Comparison of ENCODE assay signal across 31 cellular contexts in genomic region chr10:52040486-52040885, GRCh38.
"Had no signal": no experiment of that assay in that cellular context is flagged by ENCODE, and none has a peak within 500 bp of the region (broad histone marks: within the 10 kb centered on the region; RNA-seq: fewer than 3 reads in every experiment).

No MANE protein-coding gene starts in this region.

- ATAC-seq: gastroesophageal sphincter; left colon; natural killer cell; stimulated activated naive B cell treated with anti-CD40 and anti-IgM and Interleukin-4, amounts not matched to agents 10 μg/mL and 1 μg/mL and 100 μg/mL, for 72 hours had no signal

- H3K9me3 Mint-ChIP-seq: activated CD4-positive, alpha-beta memory T cell treated with anti-CD3 and anti-CD28 coated beads for 36 hours; activated CD4-positive, alpha-beta T cell treated with anti-CD3 and anti-CD28 coated beads, Interleukin-2, amount 10 ng/mL, durations not matched to agents 24 days and 14 days; activated naive CD4-positive, alpha-beta T cell treated with anti-CD3 and anti-CD28 coated beads, Interleukin-2, amount 10 ng/mL, durations not matched to agents 7 days and 5 days; activated naive CD8-positive, alpha-beta T cell treated with anti-CD3 and anti-CD28 coated beads, Interleukin-2, amount 10 ng/mL, durations not matched to agents 7 days and 5 days; activated T-helper 1 cell treated with anti-CD3 and anti-CD28 coated beads, Interleukin-12 subunit alpha, Interleukin-12 subunit beta, Interleukin-2, Interleukin-4 antibody, amounts not matched to agents 30 ng/mL and 10 ng/mL and 1 ng/mL, durations not matched to agents 14 hours and 24 hours and 36 hours; T-helper 1 cell treated with Interleukin-12 subunit alpha and Interleukin-12 subunit beta and Interleukin-4 antibody, amounts not matched to agents 30 μg/mL and 1 μg/mL, for 36 hours had no signal

- H3K4me1 Mint-ChIP-seq: activated CD4-positive, alpha-beta T cell treated with anti-CD3 and anti-CD28 coated beads, Interleukin-2, amount 10 ng/mL, durations not matched to agents 24 days and 14 days; activated naive CD4-positive, alpha-beta T cell treated with anti-CD3 and anti-CD28 coated beads, Interleukin-2, amount 10 ng/mL, durations not matched to agents 7 days and 5 days; activated naive CD8-positive, alpha-beta T cell treated with anti-CD3 and anti-CD28 coated beads, Interleukin-2, amount 10 ng/mL, durations not matched to agents 7 days and 5 days; brain; memory B cell; natural killer cell; stimulated activated naive B cell treated with anti-CD40 and anti-IgM and Interleukin-4, amounts not matched to agents 10 μg/mL and 1 μg/mL and 100 μg/mL, for 72 hours had no signal

- H3K36me3 Mint-ChIP-seq: activated CD4-positive, alpha-beta memory T cell treated with anti-CD3 and anti-CD28 coated beads for 36 hours; activated naive CD4-positive, alpha-beta T cell treated with anti-CD3 and anti-CD28 coated beads, Interleukin-2, amount 10 ng/mL, durations not matched to agents 7 days and 5 days; activated naive CD8-positive, alpha-beta T cell treated with anti-CD3 and anti-CD28 coated beads, Interleukin-2, amount 10 ng/mL, durations not matched to agents 7 days and 5 days; brain; natural killer cell; stimulated activated naive B cell treated with anti-CD40 and anti-IgM and Interleukin-4, amounts not matched to agents 10 μg/mL and 1 μg/mL and 100 μg/mL, for 72 hours had no signal

- H3K27ac ChIP-seq: cardiac muscle cell, colonic mucosa, gastroesophageal sphincter, right atrium auricular region, stomach, thyroid gland, upper lobe of left lung, vagina, WERI-Rb-1 had no signal

- H3K4me3 ChIP-seq: ascending aorta, cardiac muscle cell, colonic mucosa, gastroesophageal sphincter, right atrium auricular region, smooth muscle cell, stomach, thyroid gland, upper lobe of left lung, vagina had no signal

- H3K4me2 ChIP-seq: smooth muscle cell had no signal

- H3K36me3 ChIP-seq: ascending aorta, cardiac muscle cell, colonic mucosa, gastroesophageal sphincter, right atrium auricular region, stomach, thyroid gland, upper lobe of left lung, vagina, WERI-Rb-1 had no signal

- H3K9me3 ChIP-seq: ascending aorta, colonic mucosa, gastroesophageal sphincter, right atrium auricular region, stomach, thyroid gland, upper lobe of left lung, vagina had no signal

- H3K4me3 Mint-ChIP-seq: activated CD4-positive, alpha-beta memory T cell treated with anti-CD3 and anti-CD28 coated beads for 36 hours; activated CD4-positive, alpha-beta T cell treated with anti-CD3 and anti-CD28 coated beads, Interleukin-2, amount 10 ng/mL, durations not matched to agents 24 days and 14 days; activated naive CD4-positive, alpha-beta T cell treated with anti-CD3 and anti-CD28 coated beads, Interleukin-2, amount 10 ng/mL, durations not matched to agents 7 days and 5 days; activated naive CD8-positive, alpha-beta T cell treated with anti-CD3 and anti-CD28 coated beads, Interleukin-2, amount 10 ng/mL, durations not matched to agents 7 days and 5 days; activated T-helper 1 cell treated with anti-CD3 and anti-CD28 coated beads, Interleukin-12 subunit alpha, Interleukin-12 subunit beta, Interleukin-2, Interleukin-4 antibody, amounts not matched to agents 30 ng/mL and 10 ng/mL and 1 ng/mL, durations not matched to agents 14 hours and 24 hours and 36 hours; brain; memory B cell; natural killer cell; stimulated activated naive B cell treated with anti-CD40 and anti-IgM and Interleukin-4, amounts not matched to agents 10 μg/mL and 1 μg/mL and 100 μg/mL, for 72 hours; T-helper 1 cell treated with Interleukin-12 subunit alpha and Interleukin-12 subunit beta and Interleukin-4 antibody, amounts not matched to agents 30 μg/mL and 1 μg/mL, for 36 hours had no signal

- DNase-seq: activated CD4-positive, alpha-beta memory T cell treated with anti-CD3 and anti-CD28 coated beads for 36 hours; activated CD4-positive, alpha-beta T cell treated with anti-CD3 and anti-CD28 coated beads, Interleukin-2, amount 10 ng/mL, durations not matched to agents 24 days and 14 days; activated CD4-positive, CD25-positive, alpha-beta regulatory T cell treated with anti-CD3 and anti-CD28 coated beads, Interleukin-2, amount 50 U/mL, for 72 hours; activated CD8-positive, alpha-beta memory T cell treated with anti-CD3 and anti-CD28 coated beads, Interleukin-2, amount 50 U/mL, for 4 hours; activated gamma-delta T cell; activated naive CD4-positive, alpha-beta T cell treated with anti-CD3 and anti-CD28 coated beads, Interleukin-2, amount 10 ng/mL, durations not matched to agents 7 days and 5 days; activated naive CD8-positive, alpha-beta T cell treated with anti-CD3 and anti-CD28 coated beads, Interleukin-2, amount 10 ng/mL, durations not matched to agents 7 days and 5 days; activated T-cell treated with anti-CD3 and anti-CD28 coated beads, Interleukin-2, amount 50 U/mL, for 1 hour; cerebellar nuclear complex; colonic mucosa; effector CD8-positive, alpha-beta T cell; head of caudate nucleus; left colon; natural killer cell; stimulated activated CD4-positive, alpha-beta T cell treated with anti-CD3 and anti-CD28 coated beads, Interleukin-1b, Interleukin-23, amount 100 ng/mL, for 48 hours; stimulated activated naive B cell treated with anti-CD40 and anti-IgM and Interleukin-4, amounts not matched to agents 10 μg/mL and 1 μg/mL and 100 μg/mL, for 72 hours; stomach; T-helper 9 cell; thyroid gland; upper lobe of left lung; WERI-Rb-1 had no signal

- H3K4me1 ChIP-seq: ascending aorta, colonic mucosa, right atrium auricular region, stomach, thyroid gland, upper lobe of left lung, vagina had no signal

- H3K27ac Mint-ChIP-seq: activated CD4-positive, alpha-beta memory T cell treated with anti-CD3 and anti-CD28 coated beads for 36 hours; activated CD4-positive, alpha-beta T cell treated with anti-CD3 and anti-CD28 coated beads, Interleukin-2, amount 10 ng/mL, durations not matched to agents 24 days and 14 days; activated naive CD4-positive, alpha-beta T cell treated with anti-CD3 and anti-CD28 coated beads, Interleukin-2, amount 10 ng/mL, durations not matched to agents 7 days and 5 days; activated naive CD8-positive, alpha-beta T cell treated with anti-CD3 and anti-CD28 coated beads, Interleukin-2, amount 10 ng/mL, durations not matched to agents 7 days and 5 days; activated T-helper 1 cell treated with anti-CD3 and anti-CD28 coated beads, Interleukin-12 subunit alpha, Interleukin-12 subunit beta, Interleukin-2, Interleukin-4 antibody, amounts not matched to agents 30 ng/mL and 10 ng/mL and 1 ng/mL, durations not matched to agents 14 hours and 24 hours and 36 hours; brain; memory B cell; natural killer cell; stimulated activated naive B cell treated with anti-CD40 and anti-IgM and Interleukin-4, amounts not matched to agents 10 μg/mL and 1 μg/mL and 100 μg/mL, for 72 hours; T-helper 1 cell treated with Interleukin-12 subunit alpha and Interleukin-12 subunit beta and Interleukin-4 antibody, amounts not matched to agents 30 μg/mL and 1 μg/mL, for 36 hours had no signal

- H3K27me3 Mint-ChIP-seq: activated CD4-positive, alpha-beta memory T cell treated with anti-CD3 and anti-CD28 coated beads for 36 hours; activated CD4-positive, alpha-beta T cell treated with anti-CD3 and anti-CD28 coated beads, Interleukin-2, amount 10 ng/mL, durations not matched to agents 24 days and 14 days; activated naive CD4-positive, alpha-beta T cell treated with anti-CD3 and anti-CD28 coated beads, Interleukin-2, amount 10 ng/mL, durations not matched to agents 7 days and 5 days; activated naive CD8-positive, alpha-beta T cell treated with anti-CD3 and anti-CD28 coated beads, Interleukin-2, amount 10 ng/mL, durations not matched to agents 7 days and 5 days; brain; stimulated activated naive B cell treated with anti-CD40 and anti-IgM and Interleukin-4, amounts not matched to agents 10 μg/mL and 1 μg/mL and 100 μg/mL, for 72 hours had no signal

- H3K27me3 ChIP-seq: ascending aorta, cardiac muscle cell, colonic mucosa, gastroesophageal sphincter, right atrium auricular region, stomach, thyroid gland, upper lobe of left lung, vagina had no signal
